In genomic region chr14:39739796-39740195, GRCh38 we compare ENCODE assay signal across 28 cellular contexts.
A peak's percentile ranks its signal among the peaks of the same experiment; 100 is the strongest.
DNase-seq lines count a peak whose midpoint lies in the region; ATAC-seq and TF ChIP-seq lines count a peak whose summit lies in the region.
"Had no signal": no experiment of that assay in that cellular context is flagged by ENCODE, and none has a peak within 500 bp of the region (broad histone marks: within the 10 kb centered on the region; RNA-seq: fewer than 3 reads in every experiment).

No MANE protein-coding gene starts in this region.

- no peaks in the 10 kb centered on the region for H3K4me1 ChIP-seq in H9 (ENCODE audit: insufficient read depth, low read length)
- no peaks in the 10 kb centered on the region for H3K4me1 ChIP-seq in heart right ventricle
- peaks cover 0 to 29% of the 10 kb centered on the region in 2 donors for H3K4me1 ChIP-seq in thoracic aorta (ENCODE audit: control insufficient read depth in 1 of 2, low read depth in 2 of 2)
- H3K4me1 ChIP-seq in BE2C, result no peaks in the 10 kb centered on the region
- no peaks in the 10 kb centered on the region for H3K4me1 ChIP-seq in HAP-1
- no peaks in the 10 kb centered on the region for H3K4me1 ChIP-seq in neural progenitor cell
- H3K4me1 ChIP-seq: esophagus muscularis mucosa, foreskin keratinocyte, uterus had no signal

- H3K79me2 ChIP-seq in H9 (ENCODE audit: insufficient read depth, low read length) (no peaks in the 10 kb centered on the region), neural progenitor cell (ENCODE audit: low read depth) (no peaks in the 10 kb centered on the region)

- H2BK15ac ChIP-seq in H9 (ENCODE audit: low read depth, low read length), result no peak overlapping the region

- H4K8ac ChIP-seq in H9 (replicated peaks; ENCODE audit: insufficient read length, low read depth, low read length), result no peak overlapping the region

- H3K18ac ChIP-seq in H9 (ENCODE audit: insufficient read length, low read depth, low read length), result no peak overlapping the region

- no peak overlapping the region for H2BK120ac ChIP-seq in H9 (ENCODE audit: low read depth, low read length, poor library complexity, severe bottlenecking)

- no peak overlapping the region; the same call in 1 of the 2 replicates for H3K4ac ChIP-seq in H9 (ENCODE audit: low read depth, low read length)

- peak overlapping the region; percentile 41 for H4K5ac ChIP-seq in H9 (ENCODE audit: insufficient read length, low read depth, low read length)

- H2AFZ ChIP-seq in H9 (ENCODE audit: low read length) (no peak overlapping the region), neural progenitor cell (replicated peaks) (no peak overlapping the region)

- H3K27me3 ChIP-seq in H9 (ENCODE audit: insufficient read depth, low read length) (no peaks in the 10 kb centered on the region), heart right ventricle (no peaks in the 10 kb centered on the region), thoracic aorta (replicated peaks; ENCODE audit: insufficient read depth) (no peaks in the 10 kb centered on the region), BE2C (no peaks in the 10 kb centered on the region), HAP-1 (ENCODE audit: low read depth) (no peaks in the 10 kb centered on the region), neural progenitor cell (no peaks in the 10 kb centered on the region)
- H3K27me3 ChIP-seq: dorsolateral prefrontal cortex, esophagus muscularis mucosa, foreskin keratinocyte, uterus had no signal

- no peak overlapping the region for H2AK5ac ChIP-seq in H9 (ENCODE audit: insufficient read length, low read length)

- no peak overlapping the region for H2BK12ac ChIP-seq in H9 (ENCODE audit: insufficient read length, low read depth, low read length)

- H3K14ac ChIP-seq in H9 (ENCODE audit: insufficient read depth, low read length), result no peak overlapping the region; the same call in 1 of the 2 replicates

- H3K9ac ChIP-seq in H9 (ENCODE audit: extremely low read depth, insufficient read length, low read length) (no peak overlapping the region), neural progenitor cell (no peak overlapping the region)

- H3K23me2 ChIP-seq in H9 (ENCODE audit: insufficient read length, low read depth, low read length, poor library complexity, severe bottlenecking), result no peaks in the 10 kb centered on the region

- no peaks in the 10 kb centered on the region for H3K79me1 ChIP-seq in H9 (ENCODE audit: insufficient read depth, low read depth, low read length, poor library complexity, severe bottlenecking)

- peak in 7 of 8 donors; percentile 29 to 94 (median 51) for ATAC-seq in heart right ventricle
- ATAC-seq in thoracic aorta (ENCODE audit: insufficient number of reproducible peaks, low FRiP score, low read depth), result no peak
- ATAC-seq: activated naive CD8-positive, alpha-beta T cell treated with anti-CD3 and anti-CD28 coated beads, Interleukin-2, amount 50 U/mL, for 24 hours; foreskin keratinocyte; Panc1 had no signal

- intact Hi-C loops in heart right ventricle (cut with DNase I), result no loop called here

- no peak overlapping the region for H2BK20ac ChIP-seq in H9 (ENCODE audit: low read depth, low read length, poor library complexity, severe bottlenecking)

- H3K36me3 ChIP-seq in heart right ventricle (no peaks in the 10 kb centered on the region), thoracic aorta (no peaks in the 10 kb centered on the region), BE2C (no peaks in the 10 kb centered on the region), HAP-1 (replicated peaks) (no peaks in the 10 kb centered on the region), neural progenitor cell (no peaks in the 10 kb centered on the region)
- H3K36me3 ChIP-seq: esophagus muscularis mucosa, uterus had no signal

- H4K20me1 ChIP-seq in H9 (ENCODE audit: control insufficient read depth, insufficient read depth, insufficient read length) (no peaks in the 10 kb centered on the region), neural progenitor cell (ENCODE audit: low read depth) (no peaks in the 10 kb centered on the region)

- peaks cover 2% of the 10 kb centered on the region in 2 experiments; a peak in 3 of 4 replicates for H3K4me1 Mint-ChIP-seq in H9
- H3K4me1 Mint-ChIP-seq in neural progenitor cell, result peaks cover 2% of the 10 kb centered on the region
- H3K4me1 Mint-ChIP-seq: activated naive CD8-positive, alpha-beta T cell treated with anti-CD3 and anti-CD28 coated beads, Interleukin-2, amount 50 U/mL, for 24 hours; CD8-positive, alpha-beta memory T cell; stimulated activated naive B cell treated with anti-CD40 and anti-IgM and Interleukin-4, amounts not matched to agents 10 μg/mL and 1 μg/mL and 100 μg/mL, for 72 hours had no signal

- in situ Hi-C loops in HAP-1 (cut with MboI; ENCODE audit: low sequenced_read_pairs), result no loop called here

- no peak overlapping the region for H2BK5ac ChIP-seq in H9 (ENCODE audit: insufficient read length, low read length)

- H3F3A ChIP-seq in neural progenitor cell (ENCODE audit: low read depth), result no peaks in the 10 kb centered on the region

- no peak overlapping the region for H3K27ac ChIP-seq in H9 (ENCODE audit: insufficient read length, low read depth, low read length)
- no peak overlapping the region for H3K27ac ChIP-seq in heart right ventricle
- peak overlapping the region; percentile 14 to 55 for H3K27ac ChIP-seq in thoracic aorta
- H3K27ac ChIP-seq in neural progenitor cell, result no peak overlapping the region
- H3K27ac ChIP-seq: dorsolateral prefrontal cortex, esophagus muscularis mucosa, foreskin keratinocyte, uterus had no signal

- peak overlapping the region in 1 of 3 experiments; percentile 31; a peak in 1 of 7 replicates for H3K27ac Mint-ChIP-seq in H9
- no peak overlapping the region for H3K27ac Mint-ChIP-seq in neural progenitor cell
- H3K27ac Mint-ChIP-seq: activated naive CD8-positive, alpha-beta T cell treated with anti-CD3 and anti-CD28 coated beads, Interleukin-2, amount 50 U/mL, for 24 hours; stimulated activated naive B cell treated with anti-CD40 and anti-IgM and Interleukin-4, amounts not matched to agents 10 μg/mL and 1 μg/mL and 100 μg/mL, for 72 hours had no signal

- H3K27me3 Mint-ChIP-seq in H9 (ENCODE audit: low read depth) (peaks cover 2% of the 10 kb centered on the region), neural progenitor cell (ENCODE audit: insufficient read depth, low read depth) (no peaks in the 10 kb centered on the region)
- H3K27me3 Mint-ChIP-seq: activated naive CD8-positive, alpha-beta T cell treated with anti-CD3 and anti-CD28 coated beads, Interleukin-2, amount 50 U/mL, for 24 hours; CD8-positive, alpha-beta memory T cell; stimulated activated naive B cell treated with anti-CD40 and anti-IgM and Interleukin-4, amounts not matched to agents 10 μg/mL and 1 μg/mL and 100 μg/mL, for 72 hours had no signal

- H4K91ac ChIP-seq in H9 (ENCODE audit: insufficient read length, low read depth, low read length), result no peak overlapping the region

- H3K36me3 Mint-ChIP-seq in H9 (ENCODE audit: insufficient read depth in 1 of 3, low read depth in 3 of 3) (no peaks in the 10 kb centered on the region; a peak in 1 of 7 replicates), neural progenitor cell (no peaks in the 10 kb centered on the region)
- H3K36me3 Mint-ChIP-seq: brain; CD8-positive, alpha-beta memory T cell; stimulated activated naive B cell treated with anti-CD40 and anti-IgM and Interleukin-4, amounts not matched to agents 10 μg/mL and 1 μg/mL and 100 μg/mL, for 72 hours had no signal

- H3K4me3 Mint-ChIP-seq in H9 (no peak overlapping the region), neural progenitor cell (no peak overlapping the region)
- H3K4me3 Mint-ChIP-seq: activated naive CD8-positive, alpha-beta T cell treated with anti-CD3 and anti-CD28 coated beads, Interleukin-2, amount 50 U/mL, for 24 hours; brain; CD8-positive, alpha-beta memory T cell; stimulated activated naive B cell treated with anti-CD40 and anti-IgM and Interleukin-4, amounts not matched to agents 10 μg/mL and 1 μg/mL and 100 μg/mL, for 72 hours had no signal

- no CpG with 5 or more reads among the region's 2 CpGs for WGBS in H9 (ENCODE audit: extremely low coverage, insufficient read length, low lambda C conversion rate)
- 83 to 89% methylated on average over 2 of the region's 2 CpGs for WGBS in heart right ventricle, 2 donors

- no peak overlapping the region for H3K4me3 ChIP-seq in heart right ventricle
- H3K4me3 ChIP-seq in thoracic aorta, result no peak overlapping the region
- no peak overlapping the region for H3K4me3 ChIP-seq in BE2C (ENCODE audit: low read depth, low read length)
- H3K4me3 ChIP-seq in HAP-1, result no peak overlapping the region
- no peak overlapping the region for H3K4me3 ChIP-seq in neural progenitor cell
- H3K4me3 ChIP-seq: dorsolateral prefrontal cortex, esophagus muscularis mucosa, uterus had no signal

- DNase-seq in H9, result no peak
- DNase-seq in heart right ventricle, result peak in 1 of 2 donors; percentile 64
- DNase-seq in medulla oblongata (ENCODE audit: extremely low spot score), result peak; percentile 77
- DNase-seq in thoracic aorta (ENCODE audit: low spot score), result peak; percentile 12
- DNase-seq in BE2C, result no peak
- no peak for DNase-seq in HAP-1 (ENCODE audit: low spot score in 2 of 2)
- DNase-seq in DMS153 treated with DMSO at 0.1 percent for 48 hours (lab: John Stamatoyannopoulos, UW; ENCODE audit: unreplicated experiment), result no peak
- no peak for DNase-seq in neural progenitor cell (ENCODE audit: low spot score)
- DNase-seq: activated naive CD8-positive, alpha-beta T cell treated with anti-CD3 and anti-CD28 coated beads, Interleukin-2, amount 50 U/mL, for 24 hours; activated T-cell treated with anti-CD3 and anti-CD28 coated beads, Interleukin-2, amount 50 U/mL, for 48 hours; AML-193; CD8-positive, alpha-beta memory T cell; EL; foreskin keratinocyte; HCEC 1CT; Karpas-422; left cardiac atrium; MV-4-11; NCI-H1436 treated with DMSO at 0.1 percent for 48 hours; NCI-H345; SHP77 treated with DMSO at 0.1 percent for 48 hours; stimulated activated naive B cell treated with anti-CD40 and anti-IgM and Interleukin-4, amounts not matched to agents 10 μg/mL and 1 μg/mL and 100 μg/mL, for 72 hours; T-helper 2 cell; uterus had no signal

- H3T11ph ChIP-seq in H9 (ENCODE audit: low read length), result no peak overlapping the region

- H3K9me3 Mint-ChIP-seq in H9, result peaks cover 0 to 3% of the 10 kb centered on the region in 2 experiments; a peak in 1 of 5 replicates
- H3K9me3 Mint-ChIP-seq in neural progenitor cell, result no peaks in the 10 kb centered on the region

- H3K23ac ChIP-seq in H9 (ENCODE audit: insufficient read length, low read depth, low read length), result no peak overlapping the region

- H3K4me2 ChIP-seq in H9 (ENCODE audit: insufficient read depth, insufficient read length, low read length) (no peak overlapping the region), neural progenitor cell (no peak overlapping the region)

- no peak overlapping the region for H3K56ac ChIP-seq in H9 (ENCODE audit: insufficient read length, low read depth, low read length)

- TF ChIP-seq CTCF in H9 (conservative IDR thresholded peaks at IDR 0.05) (no peak), heart right ventricle (IDR thresholded peaks at IDR 0.05) (no peak), thoracic aorta (IDR thresholded peaks at IDR 0.05) (no peak), BE2C (IDR thresholded peaks at IDR 0.05; ENCODE audit: low read depth, low read length) (no peak), neural progenitor cell (IDR thresholded peaks at IDR 0.05) (no peak)

- no peaks in the 10 kb centered on the region for H3K9me3 ChIP-seq in H9 (ENCODE audit: control insufficient read depth, low read depth, low read length)
- H3K9me3 ChIP-seq in heart right ventricle, result peaks cover 0 to 12% (median 0%) of the 10 kb centered on the region in 11 donors
- no peaks in the 10 kb centered on the region for H3K9me3 ChIP-seq in thoracic aorta
- H3K9me3 ChIP-seq in BE2C, result no peaks in the 10 kb centered on the region; the same call in 1 of the 2 replicates
- H3K9me3 ChIP-seq in HAP-1, result no peaks in the 10 kb centered on the region; the same call in 1 of the 2 replicates
- no peaks in the 10 kb centered on the region for H3K9me3 ChIP-seq in neural progenitor cell (ENCODE audit: low read depth)
- H3K9me3 ChIP-seq: uterus had no signal

Comparison
In these comparisons a context has a peak if more than half of its experiments do, and no peak if none do; other contexts are left out.
1. DNase-seq: peak in medulla oblongata (single experiment) and thoracic aorta (single experiment); none in H9 (single experiment), BE2C (single experiment), HAP-1 (0 of 2), DMS153 treated with DMSO at 0.1 percent for 48 hours (single experiment) and neural progenitor cell (single experiment).
2. H3K27ac ChIP-seq: peak in thoracic aorta (2 of 2); none in H9 (single experiment), heart right ventricle (0 of 10) and neural progenitor cell (single experiment).